In genomic region chr6:130749402-130749801, GRCh38 we compare ENCODE assay signal across 17 cellular contexts.
DNase-seq lines count a peak whose midpoint lies in the region.
"Had no signal": no experiment of that assay in that cellular context is flagged by ENCODE, and none has a peak within 500 bp of the region (broad histone marks: within the 10 kb centered on the region; RNA-seq: fewer than 3 reads in every experiment).

No MANE protein-coding gene starts in this region.

- H3K27me3 ChIP-seq in mesendoderm (ENCODE audit: insufficient read depth, low read length, poor library complexity), result no peaks in the 10 kb centered on the region
- H3K27me3 ChIP-seq: dorsolateral prefrontal cortex, esophagus squamous epithelium had no signal

- no peak overlapping the region for H3K4me3 ChIP-seq in mesendoderm (ENCODE audit: low read length)
- H3K4me3 ChIP-seq: dorsolateral prefrontal cortex, esophagus squamous epithelium, thoracic aorta had no signal

- H2BK15ac ChIP-seq in mesendoderm (replicated peaks; ENCODE audit: low read depth), result no peak overlapping the region

- no peaks in the 10 kb centered on the region for H3K79me2 ChIP-seq in mesendoderm (ENCODE audit: control insufficient read depth, insufficient read depth, low read length)

- no peaks in the 10 kb centered on the region for H3K4me1 ChIP-seq in mesendoderm (ENCODE audit: control insufficient read depth, low read depth, low read length)
- H3K4me1 ChIP-seq: esophagus squamous epithelium had no signal

- WGBS in mesendoderm (ENCODE audit: extremely low coverage, insufficient coverage, low lambda C conversion rate), result no CpG with 5 or more reads among the region's 3 CpGs

- no peak overlapping the region for H3K23ac ChIP-seq in mesendoderm (ENCODE audit: low read length)

- no peak overlapping the region for H2AK5ac ChIP-seq in mesendoderm (ENCODE audit: low read length)

- no peak overlapping the region for H4K5ac ChIP-seq in mesendoderm (ENCODE audit: low read length)

- H2BK120ac ChIP-seq in mesendoderm (ENCODE audit: low read depth, low read length), result no peak overlapping the region

- H3K4ac ChIP-seq in mesendoderm (ENCODE audit: low read depth, low read length), result no peak overlapping the region

- no peak overlapping the region for H4K8ac ChIP-seq in mesendoderm (ENCODE audit: low read depth, low read length)

- H3K36me3 ChIP-seq in mesendoderm (ENCODE audit: control insufficient read depth, insufficient read depth, low read length), result no peaks in the 10 kb centered on the region
- H3K36me3 ChIP-seq: esophagus squamous epithelium, thoracic aorta had no signal

- no peak overlapping the region for H2BK5ac ChIP-seq in mesendoderm (ENCODE audit: low read length)

- no peaks in the 10 kb centered on the region for H3K79me1 ChIP-seq in mesendoderm (ENCODE audit: low read length)

- H3K27ac ChIP-seq in mesendoderm (ENCODE audit: low read depth, low read length), result no peak overlapping the region
- H3K27ac ChIP-seq: dorsolateral prefrontal cortex, esophagus squamous epithelium, RWPE1, thoracic aorta had no signal

- H3K18ac ChIP-seq in mesendoderm (ENCODE audit: low read length), result no peak overlapping the region

- no peak overlapping the region for H3K56ac ChIP-seq in mesendoderm (ENCODE audit: low read length)

- no peak overlapping the region for H3K9ac ChIP-seq in mesendoderm (ENCODE audit: low read length)

- H3K4me2 ChIP-seq in mesendoderm (ENCODE audit: low read length), result no peak overlapping the region

- peak; percentile 3 for DNase-seq in ELF-1 (ENCODE audit: low read depth, low spot score)
- DNase-seq in HT1080 (ENCODE audit: low read depth), result peak; percentile 43
- peak; percentile 4 for DNase-seq in amniotic epithelial cell (ENCODE audit: low read depth)
- peak; percentile 22 for DNase-seq in mesendoderm
- no peak for DNase-seq in AG08395 (ENCODE audit: low spot score)
- no peak for DNase-seq in effector CD8-positive, alpha-beta T cell (lab: John Stamatoyannopoulos, UW)
- no peak for DNase-seq in NCI-H1105 treated with DMSO at 0.1 percent for 48 hours (lab: John Stamatoyannopoulos, UW)
- DNase-seq: activated CD8-positive, alpha-beta T cell treated with anti-CD3 and anti-CD28 coated beads for 36 hours; activated T-cell treated with anti-CD3 and anti-CD28 coated beads, Interleukin-2, amount 50 U/mL, for 72 hours; dorsolateral prefrontal cortex; esophagus squamous epithelium; naive B cell; NCI-H1105; NCI-H774; stimulated activated CD4-positive, alpha-beta T cell treated with anti-CD3 and anti-CD28 coated beads, Interleukin-4, amount 100 ng/mL, for 1 hour had no signal

Comparison
In these comparisons a context has a peak if more than half of its experiments do, and no peak if none do; other contexts are left out.
1. DNase-seq: peak in ELF-1 (single experiment), HT1080 (single experiment), amniotic epithelial cell (single experiment) and mesendoderm (single experiment); none in AG08395 (single experiment), effector CD8-positive, alpha-beta T cell (single experiment) and NCI-H1105 treated with DMSO at 0.1 percent for 48 hours (single experiment).